ENCODE assay signal across 9 cellular contexts in the genomic region with DNA sequence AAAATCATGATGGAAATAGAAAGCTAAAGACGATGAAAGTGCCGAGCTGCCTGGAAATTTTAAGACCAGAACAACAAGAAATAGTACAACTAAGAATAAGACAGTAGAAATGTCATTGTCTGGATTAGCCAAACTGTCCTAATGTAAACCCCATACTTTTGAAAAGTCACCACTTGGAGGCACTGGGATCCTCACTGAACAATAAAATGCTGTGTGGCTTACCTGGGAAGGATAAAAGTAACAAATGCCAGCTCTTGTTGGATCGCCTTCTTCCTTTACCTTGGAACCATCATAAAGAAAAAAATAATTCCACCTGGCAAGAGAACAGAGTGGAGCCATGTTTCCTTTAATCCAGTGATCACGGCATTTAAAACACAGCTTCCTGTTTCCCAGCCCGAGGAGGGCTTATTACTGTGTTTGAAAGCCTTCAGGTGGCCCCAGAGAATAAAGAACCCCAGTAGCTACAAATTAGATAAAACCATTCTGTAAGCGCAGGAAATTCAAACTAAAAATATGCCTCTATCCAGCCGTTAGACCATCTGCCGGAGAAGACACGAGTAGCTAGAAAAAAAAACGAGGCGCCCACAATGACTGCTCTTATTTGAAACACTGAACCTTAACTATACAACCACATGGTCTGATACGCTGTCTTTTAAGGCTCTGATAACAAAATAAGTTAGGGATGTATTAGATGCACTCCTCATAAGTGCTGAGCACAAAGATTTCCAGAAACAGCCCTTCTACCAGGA.
DNase-seq lines count a peak whose midpoint lies in the region; ATAC-seq and TF ChIP-seq lines count a peak whose summit lies in the region.
"Had no signal": no experiment of that assay in that cellular context is flagged by ENCODE, and none has a peak within 500 bp of the region (broad histone marks: within the 10 kb centered on the region; RNA-seq: fewer than 3 reads in every experiment).

No MANE protein-coding gene starts in this region.

- peaks cover 35% of the 10 kb centered on the region for H3K36me3 ChIP-seq in OCI-LY3 (replicated peaks; ENCODE audit: low read depth, low read length)

- H3K27ac ChIP-seq in OCI-LY3 (ENCODE audit: low read length) (no peak overlapping the region), skin epidermis (peak overlapping the region in 19 of 21 experiments; percentile 17 to 99 (median 63))
- H3K27ac ChIP-seq: A549 had no signal

- no peak for ATAC-seq in GM18870 (IDR thresholded peaks at IDR 0.05; ENCODE audit: unreplicated experiment)
- ATAC-seq in HG02852 (IDR thresholded peaks at IDR 0.05; ENCODE audit: unreplicated experiment): no peak
- ATAC-seq: A549 had no signal

- H3K9me3 ChIP-seq in OCI-LY3 (ENCODE audit: insufficient read depth, low read length): no peaks in the 10 kb centered on the region
- H3K9me3 ChIP-seq: A549 had no signal

- peaks cover 44% of the 10 kb centered on the region for H3K79me2 ChIP-seq in OCI-LY3 (ENCODE audit: low read length)

- peaks cover 41% of the 10 kb centered on the region for H3K4me1 ChIP-seq in OCI-LY3 (ENCODE audit: low read length)

- H3K9ac ChIP-seq in OCI-LY3 (ENCODE audit: low read length): peak overlapping the region; percentile 17; the same call in 1 of the 2 replicates

- no peaks in the 10 kb centered on the region for H4K20me1 ChIP-seq in OCI-LY3 (ENCODE audit: insufficient read depth, low read length)

- H3K27me3 ChIP-seq in OCI-LY3 (ENCODE audit: low read depth, low read length): no peaks in the 10 kb centered on the region

- DNase-seq in NCI-H1105 treated with DMSO at 0.1 percent for 48 hours (lab: John Stamatoyannopoulos, UW) (peak; percentile 30), NCI-H1105 (lab: John Stamatoyannopoulos, UW) (no peak), epidermal melanocyte (ENCODE audit: insufficient read length, low spot score) (peak; percentile 63), HK-2 (ENCODE audit: unreplicated experiment) (no peak)

- H3K4me3 ChIP-seq in OCI-LY3 (ENCODE audit: low read length) (peak overlapping the region; percentile 54), skin epidermis (peak overlapping the region in 5 of 7 experiments; percentile 2 to 24 (median 6))
- H3K4me3 ChIP-seq: A549 had no signal

- TF ChIP-seq CTCF in OCI-LY3 (IDR thresholded peaks at IDR 0.05; ENCODE audit: low read depth, low read length): no peak; the same call in 1 of the 2 replicates

- peak overlapping the region; percentile 92 for H3K4me2 ChIP-seq in OCI-LY3 (ENCODE audit: low read length)
- H3K4me2 ChIP-seq: A549 had no signal

- no peak overlapping the region for H2AFZ ChIP-seq in OCI-LY3 (ENCODE audit: low read depth, low read length)

Comparison
In these comparisons a context has a peak if more than half of its experiments do, and no peak if none do; other contexts are left out.
1. DNase-seq: peak in NCI-H1105 treated with DMSO at 0.1 percent for 48 hours (single experiment) and epidermal melanocyte (single experiment); none in NCI-H1105 (single experiment) and HK-2 (single experiment).